In genomic region chr7:29297194-29297890, GRCh38 we compare ENCODE assay signal across 14 cellular contexts.
DNase-seq lines count a peak whose midpoint lies in the region; ATAC-seq and TF ChIP-seq lines count a peak whose summit lies in the region.
"Had no signal": no experiment of that assay in that cellular context is flagged by ENCODE, and none has a peak within 500 bp of the region (broad histone marks: within the 10 kb centered on the region; RNA-seq: fewer than 3 reads in every experiment).

No MANE protein-coding gene starts in this region.

- H3K9me3 ChIP-seq in neuronal stem cell (replicated peaks in 1 of 2; ENCODE audit: control insufficient read depth in 2 of 2, insufficient read depth in 1 of 2, low read depth in 1 of 2, low read length in 2 of 2) (no peaks in the 10 kb centered on the region), sigmoid colon (no peaks in the 10 kb centered on the region)

- TF ChIP-seq POLR2A in sigmoid colon (IDR thresholded peaks at IDR 0.05) = no peak

- H3K27ac ChIP-seq in KMS-11 = no peak overlapping the region
- no peak overlapping the region for H3K27ac ChIP-seq in neuronal stem cell (replicated peaks; ENCODE audit: low read length)
- no peak overlapping the region for H3K27ac ChIP-seq in sigmoid colon

- no peak overlapping the region for H2AK5ac ChIP-seq in neuronal stem cell (ENCODE audit: low read depth, low read length)

- no peak overlapping the region for H2BK15ac ChIP-seq in neuronal stem cell (ENCODE audit: low read length)

- H3K27ac Mint-ChIP-seq in WTC11 = no peak overlapping the region
- H3K27ac Mint-ChIP-seq: IgD-negative memory B cell; T-helper 2 cell treated with Interferon-gamma antibody and Interleukin-4, amounts not matched to agents 5 μg/mL and 100 μg/mL, for 36 hours had no signal

- H3K27me3 ChIP-seq in KMS-11 (ENCODE audit: insufficient read depth, low read depth) (no peaks in the 10 kb centered on the region), neuronal stem cell (ENCODE audit: control insufficient read depth in 3 of 3, insufficient read depth in 3 of 3, low read depth in 1 of 3, low read length in 3 of 3) (no peaks in the 10 kb centered on the region), sigmoid colon (no peaks in the 10 kb centered on the region)

- no peak overlapping the region for H2BK120ac ChIP-seq in neuronal stem cell (ENCODE audit: low read depth, low read length)

- TF ChIP-seq EP300 in sigmoid colon (IDR thresholded peaks at IDR 0.05) = no peak

- H2AFZ ChIP-seq in KMS-11 (ENCODE audit: low read depth) (no peak overlapping the region), neuronal stem cell (ENCODE audit: low read length) (peak overlapping the region; percentile 43)

- TF ChIP-seq CTCF in KMS-11 (conservative IDR thresholded peaks at IDR 0.05; ENCODE audit: low read depth, low read length) (0 out of 2 replicates have a peak, but pooled peaks have one; percentile 23), WTC11 (IDR thresholded peaks at IDR 0.05) (peak; percentile 71), sigmoid colon (IDR thresholded peaks at IDR 0.05) (no peak)

- H3K36me3 Mint-ChIP-seq in WTC11 = no peaks in the 10 kb centered on the region
- H3K36me3 Mint-ChIP-seq: brain, IgD-negative memory B cell had no signal

- CTCF ChIA-PET in WTC11 (lab: Charles Lee) = interaction anchor here (0.6 to 3.9 kb wide), 35 partner anchors 9 to 525 kb away, joined by 3 to 56 read pairs (median 4); partner anchors contain the start of gene CPVL

- H3K14ac ChIP-seq in neuronal stem cell (ENCODE audit: low read length) = no peak overlapping the region

- H3K4me3 ChIP-seq in KMS-11 (IDR thresholded peaks at IDR 0.05; ENCODE audit: insufficient read depth, low read depth, low read length) (no peak overlapping the region), neuronal stem cell (ENCODE audit: low read length in 2 of 2) (no peak overlapping the region), sigmoid colon (no peak overlapping the region)

- H4K91ac ChIP-seq in neuronal stem cell (ENCODE audit: low read depth, low read length, poor library complexity) = no peak overlapping the region

- no peak overlapping the region for H3K4ac ChIP-seq in neuronal stem cell (ENCODE audit: low read length)

- H3K79me2 ChIP-seq in KMS-11 (ENCODE audit: insufficient read depth, low read depth) = no peaks in the 10 kb centered on the region

- POLR2A ChIA-PET in WTC11 (lab: Charles Lee) = no interaction called here

- H3K4me1 Mint-ChIP-seq in WTC11 = peaks cover 80% of the 10 kb centered on the region

- H3K4me2 ChIP-seq in KMS-11 = no peak overlapping the region
- no peak overlapping the region for H3K4me2 ChIP-seq in neuronal stem cell (ENCODE audit: insufficient read depth, low read length, poor library complexity, severe bottlenecking)

- ATAC-seq in WTC11 (peak; percentile 45), HG02642 (IDR thresholded peaks at IDR 0.05; ENCODE audit: poor library complexity, unreplicated experiment) (no peak)
- ATAC-seq: left colon had no signal

- H3K36me3 ChIP-seq in KMS-11 (ENCODE audit: insufficient read depth) (no peaks in the 10 kb centered on the region), neuronal stem cell (replicated peaks in 1 of 2; ENCODE audit: control insufficient read depth in 2 of 2, insufficient read depth in 2 of 2, low read length in 2 of 2) (no peaks in the 10 kb centered on the region), sigmoid colon (no peaks in the 10 kb centered on the region)

- no peak overlapping the region for H3K23ac ChIP-seq in neuronal stem cell (ENCODE audit: low read depth, low read length, poor library complexity)

- H3K18ac ChIP-seq in neuronal stem cell (ENCODE audit: low read length) = no peak overlapping the region

- DNase-seq in NCI-H82 (lab: John Stamatoyannopoulos, UW) (peak; percentile 33), NCI-H82 treated with DMSO at 0.1 percent for 48 hours (lab: John Stamatoyannopoulos, UW; ENCODE audit: unreplicated experiment) (no peak), WTC11 (ENCODE audit: low spot score) (peak; percentile 81), neuronal stem cell (ENCODE audit: low spot score) (no peak), NOMO-1 treated with dmso at 0.1 percent for 144 hours (lab: John Stamatoyannopoulos, UW; ENCODE audit: unreplicated experiment) (no peak), sigmoid colon (no peak)
- DNase-seq: activated T-cell treated with anti-CD3 and anti-CD28 coated beads for 4 hours, left colon, NCI-H774 had no signal

- no peak overlapping the region for H2BK12ac ChIP-seq in neuronal stem cell (ENCODE audit: low read length)

- H3K9ac ChIP-seq in KMS-11 (no peak overlapping the region), neuronal stem cell (ENCODE audit: low read depth, low read length, poor library complexity) (no peak overlapping the region)

- intact Hi-C loops in sigmoid colon (cut with DNase I) = no loop called here

- H3K79me1 ChIP-seq in neuronal stem cell (ENCODE audit: low read depth, low read length) = no peaks in the 10 kb centered on the region

- H4K20me1 ChIP-seq in KMS-11 (ENCODE audit: insufficient read depth) = no peaks in the 10 kb centered on the region

- H3K4me1 ChIP-seq in KMS-11 (ENCODE audit: low read depth, poor library complexity, severe bottlenecking) (no peaks in the 10 kb centered on the region), neuronal stem cell (ENCODE audit: control insufficient read depth in 2 of 2, insufficient read depth in 1 of 2, low read depth in 1 of 2, low read length in 2 of 2) (peaks cover 0 to 23% of the 10 kb centered on the region in 2 donors), sigmoid colon (no peaks in the 10 kb centered on the region)

- no peaks in the 10 kb centered on the region for H3K27me3 Mint-ChIP-seq in WTC11 (ENCODE audit: low read depth)
- H3K27me3 Mint-ChIP-seq: brain had no signal

- no CpG with 5 or more reads among the region's 16 CpGs for WGBS in neuronal stem cell (ENCODE audit: extremely low coverage in 2 of 2, insufficient read length in 2 of 2, insufficient replicate concordance in 1 of 2), 2 donors
- WGBS in sigmoid colon, 2 donors = 85 to 87% methylated on average over 16 of the region's 16 CpGs

- no peak overlapping the region for H2BK5ac ChIP-seq in neuronal stem cell (ENCODE audit: low read length)

- H3K9me3 Mint-ChIP-seq in WTC11 = no peaks in the 10 kb centered on the region
- H3K9me3 Mint-ChIP-seq: brain; T-helper 2 cell treated with Interferon-gamma antibody and Interleukin-4, amounts not matched to agents 5 μg/mL and 100 μg/mL, for 36 hours had no signal

- peak overlapping the region; percentile 5; the same call in 1 of the 2 replicates for H3K4me3 Mint-ChIP-seq in WTC11
- H3K4me3 Mint-ChIP-seq: brain; T-helper 2 cell treated with Interferon-gamma antibody and Interleukin-4, amounts not matched to agents 5 μg/mL and 100 μg/mL, for 36 hours had no signal

- H4K8ac ChIP-seq in neuronal stem cell (ENCODE audit: low read depth, low read length) = no peak overlapping the region

TF ChIP-seq in WTC11, 78 proteins besides CTCF, POLR2A, EP300 and RAD21:
- TF ChIP-seq TCF7 (CRISPR knock-in tag; IDR thresholded peaks at IDR 0.05; ENCODE audit: low read depth) = no peak
- no peak for TF ChIP-seq SP1 (CRISPR knock-in tag; conservative IDR thresholded peaks at IDR 0.05)
- TF ChIP-seq ZNF396 (CRISPR knock-in tag; IDR thresholded peaks at IDR 0.05; ENCODE audit: borderline replicate concordance) = no peak

Comparison
In these comparisons a context has a peak if more than half of its experiments do, and no peak if none do; other contexts are left out.
1. DNase-seq: peak in NCI-H82 (single experiment) and WTC11 (single experiment); none in NCI-H82 treated with DMSO at 0.1 percent for 48 hours (single experiment), neuronal stem cell (single experiment), NOMO-1 treated with dmso at 0.1 percent for 144 hours (single experiment) and sigmoid colon (single experiment).
2. CTCF ChIP-seq: peak in KMS-11 (single experiment) and WTC11 (single experiment); none in sigmoid colon (0 of 4).